Comparison of ENCODE assay signal across 27 cellular contexts in genomic region chr2:227921648-227922047, GRCh38. TPM values are rescaled to one million over a fixed set of nuclear protein-coding genes. Genes with fewer than 3 reads are reported as not detected.
DNase-seq lines count a peak whose midpoint lies in the region; ATAC-seq, FAIRE-seq and TF ChIP-seq lines count a peak whose summit lies in the region.
"Had no signal": no experiment of that assay in that cellular context is flagged by ENCODE, and none has a peak within 500 bp of the region (broad histone marks: within the 10 kb centered on the region; RNA-seq: fewer than 3 reads in every experiment).

No MANE protein-coding gene starts in this region.

- no peaks in the 10 kb centered on the region for H3K9me3 Mint-ChIP-seq in type B pancreatic cell
- H3K9me3 Mint-ChIP-seq: CD8-positive, alpha-beta memory T cell had no signal

- no peak for FAIRE-seq in pancreas (lab: Jason Lieb, UNC)
- FAIRE-seq: A549, D721Med, GM12878, GM19239, H1 had no signal

- H3K4me3 Mint-ChIP-seq in type B pancreatic cell = no peak overlapping the region
- H3K4me3 Mint-ChIP-seq: CD14-positive monocyte; CD4-positive, alpha-beta T cell; CD8-positive, alpha-beta memory T cell had no signal

- TF ChIP-seq CTCF in VCaP (conservative IDR thresholded peaks at IDR 0.05) (no peak), pancreas (IDR thresholded peaks at IDR 0.05) (no peak), transverse colon (IDR thresholded peaks at IDR 0.05) (no peak), type B pancreatic cell (conservative IDR thresholded peaks at IDR 0.05) (no peak)

- no peak for TF ChIP-seq EP300 in transverse colon (IDR thresholded peaks at IDR 0.05; ENCODE audit: low read depth)

- H3K4me1 ChIP-seq in pancreas = peaks cover 8 to 12% (median 11%) of the 10 kb centered on the region in 3 donors
- peaks cover 0 to 6% (median 2%) of the 10 kb centered on the region in 4 donors for H3K4me1 ChIP-seq in transverse colon
- H3K4me1 ChIP-seq: A549; BE2C; BLaER1 treated with 17β-estradiol and CSF1 and Interleukin-3, amounts not matched to agents 10 nM and 100 nM had no signal

- TF ChIP-seq POLR2A in transverse colon (IDR thresholded peaks at IDR 0.05) = no peak

- in situ Hi-C loops in transverse colon (cut with MboI; ENCODE audit: low pct_ligation_motif_present in 1 of 4, low pct_unique_long_range_greater_than_20kb in 1 of 4, low sequenced_read_pairs in 3 of 4) = no loop called here

- peak; percentile 98 for ATAC-seq in left colon
- ATAC-seq in pancreas = peak; percentile 85 to 98 (median 94)
- ATAC-seq: A549, GM12878 had no signal

- H3K4me1 Mint-ChIP-seq in type B pancreatic cell (ENCODE audit: unreplicated experiment) = no peaks in the 10 kb centered on the region
- H3K4me1 Mint-ChIP-seq: CD14-positive monocyte; CD8-positive, alpha-beta memory T cell had no signal

- DNase-seq in left colon (peak in 1 of 2 donors; percentile 6), pancreas (peak in 3 of 6 donors; percentile 10 to 43 (median 11)), transverse colon (peak; percentile 12), pons (ENCODE audit: low spot score) (no peak), type B pancreatic cell (ENCODE audit: extremely low spot score, unreplicated experiment) (no peak), RPMI8226 (no peak)
- DNase-seq: 8988T; ACHN; AML-193; BE2C; CD4-positive, alpha-beta T cell; CD8-positive, alpha-beta memory T cell; DMS 273 treated with DMSO at 0.1 percent for 48 hours; DMS79; EL; GDM1; GM23248; H7; HCEC 1CT had no signal

- H3K27ac Mint-ChIP-seq in type B pancreatic cell = no peak overlapping the region
- H3K27ac Mint-ChIP-seq: CD4-positive, alpha-beta T cell; CD8-positive, alpha-beta memory T cell had no signal

- no peaks in the 10 kb centered on the region for H3K36me3 ChIP-seq in pancreas
- no peaks in the 10 kb centered on the region for H3K36me3 ChIP-seq in transverse colon
- H3K36me3 ChIP-seq: BE2C; BLaER1 treated with 17β-estradiol and CSF1 and Interleukin-3, amounts not matched to agents 10 nM and 100 nM had no signal

- H3K36me3 Mint-ChIP-seq in type B pancreatic cell = no peaks in the 10 kb centered on the region
- H3K36me3 Mint-ChIP-seq: CD14-positive monocyte; CD8-positive, alpha-beta memory T cell had no signal

- WGBS in pancreas, 2 donors = 25 to 30% methylated on average over 4 of the region's 4 CpGs
- 45 to 57% methylated on average over 2 to 4 of the region's 4 CpGs for WGBS in transverse colon (ENCODE audit: low coverage in 1 of 2), 2 donors

- H3K4me3 ChIP-seq in pancreas (no peak overlapping the region), transverse colon (no peak overlapping the region)
- H3K4me3 ChIP-seq: A549; BLaER1 treated with 17β-estradiol and CSF1 and Interleukin-3, amounts not matched to agents 10 nM and 100 nM; GM12878; GM23248 had no signal

- H3K27ac ChIP-seq in VCaP = peak overlapping the region; percentile 31
- no peak overlapping the region for H3K27ac ChIP-seq in pancreas
- no peak overlapping the region for H3K27ac ChIP-seq in transverse colon
- H3K27ac ChIP-seq: A549; BLaER1 treated with 17β-estradiol and CSF1 and Interleukin-3, amounts not matched to agents 10 nM and 100 nM; GM23248 had no signal

- no peaks in the 10 kb centered on the region for H3K9me3 ChIP-seq in pancreas
- H3K9me3 ChIP-seq in transverse colon = no peaks in the 10 kb centered on the region
- H3K9me3 ChIP-seq: A549, BE2C had no signal

- H3K27me3 Mint-ChIP-seq in type B pancreatic cell = no peaks in the 10 kb centered on the region

- intact Hi-C loops in left colon (cut with DNase I, micrococcal nuclease) = no loop called here
- intact Hi-C loops in pancreas (cut with DNase I) = no loop called here
- intact Hi-C loops in transverse colon (cut with DNase I; ENCODE audit: low total_unique reads) = no loop called here

- H3K27me3 ChIP-seq in pancreas (no peaks in the 10 kb centered on the region), transverse colon (no peaks in the 10 kb centered on the region)
- H3K27me3 ChIP-seq: BE2C; BLaER1 treated with 17β-estradiol and CSF1 and Interleukin-3, amounts not matched to agents 10 nM and 100 nM had no signal

RNA-seq across cellular contexts. Expression of gene DAW1, which starts 50.2 kb away (rescaled TPM):
- not detected for total RNA-seq in left colon
- under 1 TPM in 1 of 6 donors, not detected in 5; 0.25 TPM for total RNA-seq in pancreas
- not detected for polyA plus RNA-seq in pancreas
- not detected for total RNA-seq in transverse colon
- total RNA-seq in type B pancreatic cell (ENCODE audit: low replicate concordance) = 0.80 TPM in 1 of 2 replicates, not detected in the other
- total RNA-seq: CD4-positive, alpha-beta T cell; CD8-positive, alpha-beta memory T cell; GM12878 had no signal
- polyA plus RNA-seq: CD14-positive monocyte; CD8-positive, alpha-beta memory T cell had no signal
